In genomic region chrX:65697915-65698796, GRCh38 we compare ENCODE assay signal across 7 cellular contexts. TPM values are rescaled to one million over a fixed set of nuclear protein-coding genes. Genes with fewer than 3 reads are reported as not detected.
DNase-seq lines count a peak whose midpoint lies in the region; ATAC-seq and TF ChIP-seq lines count a peak whose summit lies in the region.

No MANE protein-coding gene starts in this region.

- peak overlapping the region; percentile 89 for H3K4me3 Mint-ChIP-seq in T-helper 2 cell treated with Interferon-gamma antibody and Interleukin-4, amounts not matched to agents 5 μg/mL and 100 μg/mL, for 36 hours
- H3K4me3 Mint-ChIP-seq in stimulated activated effector memory CD8-positive, alpha-beta T cell treated with anti-CD3 and anti-CD28 coated beads, Interleukin-12 subunit alpha, Interleukin-12 subunit beta, amount 100 ng/mL, for 72 hours = peak overlapping the region; percentile 71

- no peaks in the 10 kb centered on the region for H3K79me1 ChIP-seq in mesenchymal stem cell (replicated peaks; ENCODE audit: low read length, poor library complexity, severe bottlenecking)

- no peak overlapping the region for H3K9ac ChIP-seq in mesenchymal stem cell (ENCODE audit: low read length)

- H3K4me1 ChIP-seq in ascending aorta (peaks cover 6 to 45% of the 10 kb centered on the region in 2 donors), mesenchymal stem cell (ENCODE audit: control insufficient read depth, insufficient read depth, low read depth, low read length) (peaks cover 11% of the 10 kb centered on the region)

- H3K4me1 Mint-ChIP-seq in T-helper 2 cell treated with Interferon-gamma antibody and Interleukin-4, amounts not matched to agents 5 μg/mL and 100 μg/mL, for 36 hours (ENCODE audit: low read depth) = peaks cover 73% of the 10 kb centered on the region
- peaks cover 81% of the 10 kb centered on the region for H3K4me1 Mint-ChIP-seq in stimulated activated effector memory CD8-positive, alpha-beta T cell treated with anti-CD3 and anti-CD28 coated beads, Interleukin-12 subunit alpha, Interleukin-12 subunit beta, amount 100 ng/mL, for 72 hours

- H3K36me3 Mint-ChIP-seq in T-helper 2 cell treated with Interferon-gamma antibody and Interleukin-4, amounts not matched to agents 5 μg/mL and 100 μg/mL, for 36 hours (ENCODE audit: low read depth) = peaks cover 43% of the 10 kb centered on the region
- peaks cover 88% of the 10 kb centered on the region for H3K36me3 Mint-ChIP-seq in stimulated activated effector memory CD8-positive, alpha-beta T cell treated with anti-CD3 and anti-CD28 coated beads, Interleukin-12 subunit alpha, Interleukin-12 subunit beta, amount 100 ng/mL, for 72 hours

- H3K27ac ChIP-seq in ascending aorta (peak overlapping the region; percentile 85 to 89), mesenchymal stem cell (ENCODE audit: low read length, poor library complexity, severe bottlenecking) (peak overlapping the region; percentile 40)

- peak; percentile 76 for DNase-seq in T-helper 2 cell treated with Interferon-gamma antibody and Interleukin-4, amounts not matched to agents 5 μg/mL and 100 μg/mL, for 36 hours (ENCODE audit: low spot score)
- DNase-seq in ascending aorta (ENCODE audit: low spot score in 2 of 2) = peak in 1 of 2 donors; percentile 33
- peak; percentile 67 for DNase-seq in mesenchymal stem cell
- DNase-seq in stimulated activated effector memory CD8-positive, alpha-beta T cell treated with anti-CD3 and anti-CD28 coated beads, Interleukin-12 subunit alpha, Interleukin-12 subunit beta, amount 100 ng/mL, for 72 hours (ENCODE audit: low spot score in 2 of 2) = peak; percentile 30 to 77
- DNase-seq in NCI-H510A treated with DMSO at 0.1 percent for 48 hours (lab: John Stamatoyannopoulos, UW) = no peak

- ATAC-seq in GM19328 (IDR thresholded peaks at IDR 0.05; ENCODE audit: unreplicated experiment) (peak; percentile 54), HG03442 (IDR thresholded peaks at IDR 0.05; ENCODE audit: unreplicated experiment) (peak; percentile 58)
- ATAC-seq in stimulated activated effector memory CD8-positive, alpha-beta T cell treated with anti-CD3 and anti-CD28 coated beads, Interleukin-12 subunit alpha, Interleukin-12 subunit beta, amount 100 ng/mL, for 72 hours = peak; percentile 95

- no peaks in the 10 kb centered on the region for H3K36me3 ChIP-seq in ascending aorta
- peaks cover 2 to 7% of the 10 kb centered on the region in 2 experiments for H3K36me3 ChIP-seq in mesenchymal stem cell (ENCODE audit: control insufficient read depth in 1 of 2, insufficient read depth in 2 of 2, low read depth in 1 of 2, low read length in 2 of 2)

- H3K9me3 Mint-ChIP-seq in T-helper 2 cell treated with Interferon-gamma antibody and Interleukin-4, amounts not matched to agents 5 μg/mL and 100 μg/mL, for 36 hours = no peaks in the 10 kb centered on the region
- H3K9me3 Mint-ChIP-seq in stimulated activated effector memory CD8-positive, alpha-beta T cell treated with anti-CD3 and anti-CD28 coated beads, Interleukin-12 subunit alpha, Interleukin-12 subunit beta, amount 100 ng/mL, for 72 hours = no peaks in the 10 kb centered on the region

- H4K91ac ChIP-seq in mesenchymal stem cell (ENCODE audit: low read length) = peak overlapping the region; percentile 83

- no peak overlapping the region for H2BK15ac ChIP-seq in mesenchymal stem cell (ENCODE audit: low read depth, poor library complexity, severe bottlenecking)

- TF ChIP-seq CTCF in ascending aorta (IDR thresholded peaks at IDR 0.05) = no peak

- peak overlapping the region; percentile 54 to 66 for H2BK12ac ChIP-seq in mesenchymal stem cell (ENCODE audit: low read length in 2 of 2)

- WGBS in mesenchymal stem cell = 5% methylated on average over 5 of the region's 6 CpGs

- no peak overlapping the region for H2AFZ ChIP-seq in mesenchymal stem cell (ENCODE audit: low read depth, low read length)

- H3K18ac ChIP-seq in mesenchymal stem cell (ENCODE audit: low read depth in 1 of 2, low read length in 2 of 2) = peak overlapping the region; percentile 75 to 78

- no peak overlapping the region for H3K4me2 ChIP-seq in mesenchymal stem cell (ENCODE audit: low read length, poor library complexity, severe bottlenecking)

- no peak overlapping the region for H2AK5ac ChIP-seq in mesenchymal stem cell (ENCODE audit: low read length, severe bottlenecking)

- H3K9me3 ChIP-seq in ascending aorta (no peaks in the 10 kb centered on the region), mesenchymal stem cell (ENCODE audit: control insufficient read depth, low read length) (no peaks in the 10 kb centered on the region)

- peak overlapping the region; percentile 61 for H2BK120ac ChIP-seq in mesenchymal stem cell (ENCODE audit: low read depth, low read length)

- H3K23ac ChIP-seq in mesenchymal stem cell (ENCODE audit: low read length in 2 of 2) = peak overlapping the region in 1 of 2 experiments; percentile 89

- intact Hi-C loops in ascending aorta (cut with DNase I) = loop anchor here (2.0 kb wide), 1 partner anchor 23 kb away; no protein-coding TSS in a partner anchor

- peak overlapping the region in 1 of 2 experiments; percentile 64 for H3K4ac ChIP-seq in mesenchymal stem cell (ENCODE audit: low read depth in 1 of 2, low read length in 2 of 2)

- H3K4me3 ChIP-seq in ascending aorta = peak overlapping the region in 1 of 2 donors; percentile 15
- no peak overlapping the region for H3K4me3 ChIP-seq in mesenchymal stem cell (ENCODE audit: insufficient read depth in 1 of 2, low read depth in 1 of 2, low read length in 2 of 2)

- H3K27me3 Mint-ChIP-seq in T-helper 2 cell treated with Interferon-gamma antibody and Interleukin-4, amounts not matched to agents 5 μg/mL and 100 μg/mL, for 36 hours (ENCODE audit: low read depth) = no peaks in the 10 kb centered on the region

- H3K27ac Mint-ChIP-seq in T-helper 2 cell treated with Interferon-gamma antibody and Interleukin-4, amounts not matched to agents 5 μg/mL and 100 μg/mL, for 36 hours = peak overlapping the region; percentile 93
- H3K27ac Mint-ChIP-seq in stimulated activated effector memory CD8-positive, alpha-beta T cell treated with anti-CD3 and anti-CD28 coated beads, Interleukin-12 subunit alpha, Interleukin-12 subunit beta, amount 100 ng/mL, for 72 hours = peak overlapping the region; percentile 89

- H3K27me3 ChIP-seq in ascending aorta (no peaks in the 10 kb centered on the region), mesenchymal stem cell (ENCODE audit: control insufficient read depth in 1 of 2, insufficient read depth in 1 of 2, low read length in 2 of 2) (peaks cover 0 to 6% of the 10 kb centered on the region in 2 experiments)

- H4K8ac ChIP-seq in mesenchymal stem cell (ENCODE audit: low read length) = peak overlapping the region; percentile 54

- H2BK5ac ChIP-seq in mesenchymal stem cell (ENCODE audit: low read depth, low read length, poor library complexity, severe bottlenecking) = no peak overlapping the region

- no peak overlapping the region for H3K14ac ChIP-seq in mesenchymal stem cell (ENCODE audit: low read length in 2 of 2)

RNA-seq across cellular contexts. Expression of gene MSN, which starts 30.7 kb away (rescaled TPM):
- 338 TPM for total RNA-seq in ascending aorta
- 287 TPM for polyA plus RNA-seq in mesenchymal stem cell (2013, experiment 1 of 2)
- 277 TPM for polyA plus RNA-seq in mesenchymal stem cell (2013, experiment 2 of 2)
